In genomic region chr3:9397911-9398714, GRCh38 we compare ENCODE assay signal across 1 cellular context.
TF ChIP-seq lines count a peak whose summit lies in the region.

No MANE protein-coding gene starts in this region.

TF ChIP-seq in K562, 482 proteins besides CTCF, POLR2A, EP300 and RAD21 (continued from another document and continues in another):
- TF ChIP-seq ZBTB40 (IDR thresholded peaks at IDR 0.05) (0 out of 2 replicates have a peak, but pooled peaks have one; percentile 44), ZBTB40 (CRISPR knock-in tag; IDR thresholded peaks at IDR 0.05) (no peak), GATAD2A (IDR thresholded peaks at IDR 0.05) (0 out of 2 replicates have a peak, but pooled peaks have one; percentile 27), BCL6 (CRISPR knock-in tag; IDR thresholded peaks at IDR 0.05) (no peak), ZNF511 (CRISPR knock-in tag; IDR thresholded peaks at IDR 0.05) (peak; percentile 82), TEAD4 (IDR thresholded peaks at IDR 0.05; ENCODE audit: low read length) (no peak), TEAD4 (CRISPR knock-in tag; IDR thresholded peaks at IDR 0.05; ENCODE audit: borderline replicate concordance) (0 out of 2 replicates have a peak, but pooled peaks have one; percentile 51), NFRKB (IDR thresholded peaks at IDR 0.05; ENCODE audit: low read depth) (peak; percentile 97), HDAC3 (IDR thresholded peaks at IDR 0.05; ENCODE audit: borderline replicate concordance, partially characterized antibody) (no peak), PHF8 (IDR thresholded peaks at IDR 0.05; ENCODE audit: borderline replicate concordance, low read length) (peak; percentile 58; the same call in 1 of the 2 replicates), ZZZ3 (IDR thresholded peaks at IDR 0.05) (no peak), AFF4 (CRISPR knock-in tag; IDR thresholded peaks at IDR 0.05) (peak; percentile 16; the same call in 1 of the 2 replicates), BRD9 (IDR thresholded peaks at IDR 0.05; ENCODE audit: low read depth, partially characterized antibody) (peak; percentile 77), ZNF318 (IDR thresholded peaks at IDR 0.05; ENCODE audit: borderline replicate concordance in 1 of 2, low read depth in 1 of 2) (no peak), ZNF384 (IDR thresholded peaks at IDR 0.05; ENCODE audit: low read depth, low read length) (0 out of 2 replicates have a peak, but pooled peaks have one; percentile 18), FOXM1 (IDR thresholded peaks at IDR 0.05; ENCODE audit: low read depth) (no peak), FOXM1 (CRISPR knock-in tag; IDR thresholded peaks at IDR 0.05; ENCODE audit: low read depth) (0 out of 2 replicates have a peak, but pooled peaks have one; percentile 21), MCM5 (IDR thresholded peaks at IDR 0.05; ENCODE audit: low read depth) (no peak), NKRF (IDR thresholded peaks at IDR 0.05; ENCODE audit: borderline replicate concordance) (peak; percentile 56; the same call in 1 of the 2 replicates), KHSRP (IDR thresholded peaks at IDR 0.05) (no peak), TRIM25 (IDR thresholded peaks at IDR 0.05; ENCODE audit: borderline replicate concordance) (0 out of 2 replicates have a peak, but pooled peaks have one; percentile 48), ARNT (IDR thresholded peaks at IDR 0.05) (peak in 1 of 2 experiments; percentile 60; a peak in 2 of 4 replicates), PHF20 (IDR thresholded peaks at IDR 0.05; ENCODE audit: partially characterized antibody) (no peak), BHLHE40 (IDR thresholded peaks at IDR 0.05; ENCODE audit: low read length) (peak; percentile 58), SETDB1 (IDR thresholded peaks at IDR 0.05; ENCODE audit: low read length) (no peak), ZNF507 (tag; conservative IDR thresholded peaks at IDR 0.05) (no peak), ZNF778 (CRISPR knock-in tag; IDR thresholded peaks at IDR 0.05) (no peak), HLTF (IDR thresholded peaks at IDR 0.05) (peak; percentile 77; the same call in 1 of the 2 replicates), MTA2 (IDR thresholded peaks at IDR 0.05; ENCODE audit: low read depth) (peak; percentile 5; the same call in 1 of the 2 replicates)
